In the genomic region with DNA sequence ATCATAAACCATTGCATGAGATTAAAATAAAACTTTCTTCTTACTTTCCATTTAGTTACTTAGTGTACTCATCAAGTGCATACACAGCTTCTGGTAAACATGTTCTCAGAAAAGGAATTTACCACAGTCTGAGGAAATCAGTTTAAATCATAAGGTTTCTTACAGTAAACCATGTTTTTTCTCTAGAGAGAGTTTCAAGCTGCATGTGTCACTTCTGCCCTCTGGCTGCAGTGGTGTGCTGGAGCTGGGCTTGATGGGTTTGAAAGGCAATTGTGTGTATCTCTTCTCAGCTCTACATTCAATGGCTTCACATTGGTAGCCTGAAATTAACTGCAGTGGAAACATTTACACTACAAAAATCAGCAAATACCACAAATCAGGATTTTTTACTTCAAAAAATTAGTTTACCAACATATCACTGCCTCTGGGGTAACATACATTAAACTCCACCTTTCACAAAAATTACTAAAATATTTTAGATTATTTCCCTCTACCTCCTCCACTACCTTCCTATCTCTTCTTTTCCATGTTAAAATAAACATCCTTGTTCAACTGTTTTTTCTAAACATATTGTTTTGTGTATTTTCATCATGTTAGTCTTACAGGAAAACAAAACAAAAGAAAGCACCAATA, we compare ENCODE assay signal across 8 cellular contexts.
DNase-seq lines count a peak whose midpoint lies in the region; ATAC-seq and TF ChIP-seq lines count a peak whose summit lies in the region.

No MANE protein-coding gene starts in this region.

- H3K9me3 Mint-ChIP-seq in activated CD4-positive, alpha-beta memory T cell treated with anti-CD3 and anti-CD28 coated beads, Interleukin-2, amount 10 ng/mL, durations not matched to agents 7 days and 5 days = no peaks in the 10 kb centered on the region

- H3K4me3 Mint-ChIP-seq in activated CD4-positive, alpha-beta memory T cell treated with anti-CD3 and anti-CD28 coated beads, Interleukin-2, amount 10 ng/mL, durations not matched to agents 7 days and 5 days = no peak overlapping the region

- no peaks in the 10 kb centered on the region for H3K27me3 Mint-ChIP-seq in activated CD4-positive, alpha-beta memory T cell treated with anti-CD3 and anti-CD28 coated beads, Interleukin-2, amount 10 ng/mL, durations not matched to agents 7 days and 5 days

- peak; percentile 30 for DNase-seq in NCI-H1436 (lab: John Stamatoyannopoulos, UW)
- no peak for DNase-seq in NCI-H1436 treated with DMSO at 0.1 percent for 48 hours (lab: John Stamatoyannopoulos, UW)
- peak; percentile 3 for DNase-seq in NCI-H69 (lab: John Stamatoyannopoulos, UW)
- peak; percentile 23 for DNase-seq in fibroblast of the aortic adventitia (ENCODE audit: low read depth)
- DNase-seq in renal cortical epithelial cell (ENCODE audit: low read depth) = peak; percentile 59
- DNase-seq in HK-2 (ENCODE audit: unreplicated experiment) = no peak
- DNase-seq in activated CD4-positive, alpha-beta memory T cell treated with anti-CD3 and anti-CD28 coated beads, Interleukin-2, amount 10 ng/mL, durations not matched to agents 7 days and 5 days = no peak

- H3K4me1 Mint-ChIP-seq in activated CD4-positive, alpha-beta memory T cell treated with anti-CD3 and anti-CD28 coated beads, Interleukin-2, amount 10 ng/mL, durations not matched to agents 7 days and 5 days = no peaks in the 10 kb centered on the region

- POLR2A ChIA-PET in activated CD4-positive, alpha-beta memory T cell treated with anti-CD3 and anti-CD28 coated beads, Interleukin-2, amount 10 ng/mL, durations not matched to agents 7 days and 5 days (lab: Charles Lee) = no interaction called here

- H3K4me3 ChIP-seq in fibroblast of the aortic adventitia (ENCODE audit: low read depth, low read length) = no peak overlapping the region

- H3K27ac Mint-ChIP-seq in activated CD4-positive, alpha-beta memory T cell treated with anti-CD3 and anti-CD28 coated beads, Interleukin-2, amount 10 ng/mL, durations not matched to agents 7 days and 5 days = no peak overlapping the region

- peak; percentile 46 for TF ChIP-seq CTCF in fibroblast of the aortic adventitia (IDR thresholded peaks at IDR 0.05; ENCODE audit: insufficient read depth, low read length)

- no peak for ATAC-seq in GM19035 (IDR thresholded peaks at IDR 0.05; ENCODE audit: unreplicated experiment)

- CTCF ChIA-PET in activated CD4-positive, alpha-beta memory T cell treated with anti-CD3 and anti-CD28 coated beads, Interleukin-2, amount 10 ng/mL, durations not matched to agents 7 days and 5 days (lab: Charles Lee) = no interaction called here

- no peaks in the 10 kb centered on the region for H3K36me3 Mint-ChIP-seq in activated CD4-positive, alpha-beta memory T cell treated with anti-CD3 and anti-CD28 coated beads, Interleukin-2, amount 10 ng/mL, durations not matched to agents 7 days and 5 days (ENCODE audit: low read depth)

Comparison
In these comparisons a context has a peak if more than half of its experiments do, and no peak if none do; other contexts are left out.
1. DNase-seq: peak in NCI-H1436 (single experiment), NCI-H69 (single experiment), fibroblast of the aortic adventitia (single experiment) and renal cortical epithelial cell (single experiment); none in NCI-H1436 treated with DMSO at 0.1 percent for 48 hours (single experiment), HK-2 (single experiment) and activated CD4-positive, alpha-beta memory T cell treated with anti-CD3 and anti-CD28 coated beads, Interleukin-2, amount 10 ng/mL, durations not matched to agents 7 days and 5 days (single experiment).